Comparison of ENCODE assay signal across 17 cellular contexts in genomic region chr10:96208271-96208670, GRCh38.
DNase-seq lines count a peak whose midpoint lies in the region; ATAC-seq and TF ChIP-seq lines count a peak whose summit lies in the region.
"Had no signal": no experiment of that assay in that cellular context is flagged by ENCODE, and none has a peak within 500 bp of the region (broad histone marks: within the 10 kb centered on the region; RNA-seq: fewer than 3 reads in every experiment).

No MANE protein-coding gene starts in this region.

- no peak overlapping the region for H3K9ac ChIP-seq in BLaER1 treated with 17β-estradiol and CSF1 and Interleukin-3, amounts not matched to agents 10 nM and 100 nM

- ATAC-seq in GM19043 (IDR thresholded peaks at IDR 0.05; ENCODE audit: low read depth, unreplicated experiment): peak; percentile 67
- peak; percentile 67 for ATAC-seq in GM21723 (IDR thresholded peaks at IDR 0.05; ENCODE audit: unreplicated experiment)
- ATAC-seq in HG03159 (IDR thresholded peaks at IDR 0.05; ENCODE audit: unreplicated experiment): peak; percentile 44
- ATAC-seq in GM21367 (IDR thresholded peaks at IDR 0.05; ENCODE audit: unreplicated experiment): no peak
- no peak for ATAC-seq in upper lobe of left lung (ENCODE audit: low FRiP score in 2 of 2)
- ATAC-seq: activated naive CD8-positive, alpha-beta T cell treated with anti-CD3 and anti-CD28 coated beads, Interleukin-2, amount 50 U/mL, for 24 hours; CD8-positive, alpha-beta T cell had no signal

- DNase-seq in RPMI8226 (no peak), upper lobe of left lung (no peak), HCEC 1CT (no peak)
- DNase-seq: activated CD4-positive, CD25-positive, alpha-beta regulatory T cell treated with anti-CD3 and anti-CD28 coated beads, Interleukin-2, amount 50 U/mL, for 72 hours; activated naive CD8-positive, alpha-beta T cell treated with anti-CD3 and anti-CD28 coated beads, Interleukin-2, amount 50 U/mL, for 24 hours; CD8-positive, alpha-beta T cell; IMR-90; kidney; NCI-H1105 treated with DMSO at 0.1 percent for 48 hours; OCI-M1; ovary had no signal

- H4K20me1 ChIP-seq in BLaER1 treated with 17β-estradiol and CSF1 and Interleukin-3, amounts not matched to agents 10 nM and 100 nM: no peaks in the 10 kb centered on the region; a peak in 1 of 22 replicates

- no peak for TF ChIP-seq POLR2A in upper lobe of left lung (IDR thresholded peaks at IDR 0.05)

- H3K4me2 ChIP-seq in BLaER1 treated with 17β-estradiol and CSF1 and Interleukin-3, amounts not matched to agents 10 nM and 100 nM: peak overlapping the region in 6 of 11 experiments; percentile 4 to 33 (median 17); a peak in 9 of 22 replicates

- H3K36me3 ChIP-seq in BLaER1 treated with 17β-estradiol and CSF1 and Interleukin-3, amounts not matched to agents 10 nM and 100 nM: peaks cover 0 to 100% (median 39%) of the 10 kb centered on the region in 11 experiments; a peak in 16 of 22 replicates
- no peaks in the 10 kb centered on the region for H3K36me3 ChIP-seq in upper lobe of left lung
- H3K36me3 ChIP-seq: ovary had no signal

- H3K4me3 ChIP-seq in BLaER1 treated with 17β-estradiol and CSF1 and Interleukin-3, amounts not matched to agents 10 nM and 100 nM: no peak overlapping the region
- no peak overlapping the region for H3K4me3 ChIP-seq in upper lobe of left lung
- H3K4me3 ChIP-seq: ovary, SK-N-MC had no signal

- no peak overlapping the region; a peak in 1 of 22 replicates for H3K27ac ChIP-seq in BLaER1 treated with 17β-estradiol and CSF1 and Interleukin-3, amounts not matched to agents 10 nM and 100 nM
- no peak overlapping the region for H3K27ac ChIP-seq in upper lobe of left lung
- H3K27ac ChIP-seq: ovary, SK-N-MC had no signal

- 93% methylated on average over 2 of the region's 2 CpGs for WGBS in upper lobe of left lung, 2 donors

- TF ChIP-seq EP300 in upper lobe of left lung (IDR thresholded peaks at IDR 0.05): no peak

- H3K9me3 ChIP-seq in BLaER1 treated with 17β-estradiol and CSF1 and Interleukin-3, amounts not matched to agents 10 nM and 100 nM (replicated peaks in 1 of 11): no peaks in the 10 kb centered on the region
- no peaks in the 10 kb centered on the region for H3K9me3 ChIP-seq in upper lobe of left lung
- H3K9me3 ChIP-seq: ovary had no signal

- TF ChIP-seq CTCF in upper lobe of left lung (IDR thresholded peaks at IDR 0.05): no peak

- peaks cover 0 to 29% (median 18%) of the 10 kb centered on the region in 10 experiments; a peak in 18 of 20 replicates for H3K4me1 ChIP-seq in BLaER1 treated with 17β-estradiol and CSF1 and Interleukin-3, amounts not matched to agents 10 nM and 100 nM
- no peaks in the 10 kb centered on the region for H3K4me1 ChIP-seq in upper lobe of left lung

- H3K27me3 ChIP-seq in BLaER1 treated with 17β-estradiol and CSF1 and Interleukin-3, amounts not matched to agents 10 nM and 100 nM: no peaks in the 10 kb centered on the region
- H3K27me3 ChIP-seq in upper lobe of left lung: no peaks in the 10 kb centered on the region
- H3K27me3 ChIP-seq: ovary had no signal

Comparison
In these comparisons a context has a peak if more than half of its experiments do, and no peak if none do; other contexts are left out.
1. ATAC-seq: peak in GM19043 (single experiment), GM21723 (single experiment) and HG03159 (single experiment); none in GM21367 (single experiment) and upper lobe of left lung (0 of 2).